Comparison of ENCODE assay signal across 8 cellular contexts in genomic region chr7:64887756-64888508, GRCh38. TPM values are rescaled to one million over a fixed set of nuclear protein-coding genes. Genes with fewer than 3 reads are reported as not detected.
DNase-seq lines count a peak whose midpoint lies in the region; ATAC-seq, FAIRE-seq and TF ChIP-seq lines count a peak whose summit lies in the region.

No MANE protein-coding gene starts in this region.

- H3K4me1 ChIP-seq in iPS-15b (ENCODE audit: control insufficient read depth, insufficient read depth, low read length) (no peaks in the 10 kb centered on the region), skeletal muscle tissue (ENCODE audit: control insufficient read depth in 3 of 3, insufficient read depth in 3 of 3, low read length in 3 of 3) (peaks cover 21 to 50% (median 27%) of the 10 kb centered on the region in 3 donors)

- H3K27me3 ChIP-seq in iPS-15b (ENCODE audit: control insufficient read depth, insufficient read depth, low read length) (peaks cover 68% of the 10 kb centered on the region), skeletal muscle tissue (ENCODE audit: control insufficient read depth in 3 of 3, insufficient read depth in 3 of 3, low read length in 3 of 3) (peaks cover 2 to 40% (median 2%) of the 10 kb centered on the region in 3 donors)

- ATAC-seq in GM21390 (IDR thresholded peaks at IDR 0.05; ENCODE audit: unreplicated experiment) (no peak), GM19035 (IDR thresholded peaks at IDR 0.05; ENCODE audit: unreplicated experiment) (no peak), HG03108 (IDR thresholded peaks at IDR 0.05; ENCODE audit: unreplicated experiment) (no peak)

- H3K9me3 ChIP-seq in iPS-15b (ENCODE audit: control insufficient read depth, insufficient read depth, low read length) = no peaks in the 10 kb centered on the region
- no peaks in the 10 kb centered on the region for H3K9me3 ChIP-seq in skeletal muscle tissue (ENCODE audit: control insufficient read depth in 3 of 3, low read length in 3 of 3)

- DNase-seq in D721Med (ENCODE audit: insufficient read length, low spot score) (peak; percentile 30), NCI-H187 treated with DMSO at 0.1 percent for 48 hours (lab: John Stamatoyannopoulos, UW) (peak; percentile 71)
- DNase-seq in activated naive CD8-positive, alpha-beta T cell treated with anti-CD3 and anti-CD28 coated beads, Interleukin-2, amount 50 U/mL, for 16 hours (ENCODE audit: low read depth, low spot score) = peak; percentile 21

- no peak overlapping the region for H3K9ac ChIP-seq in iPS-15b (ENCODE audit: low read depth, low read length)
- H3K9ac ChIP-seq in skeletal muscle tissue (ENCODE audit: low read depth in 1 of 3, low read length in 3 of 3) = peak overlapping the region; percentile 33 to 66 (median 58)

- no peak for FAIRE-seq in D721Med (lab: Jason Lieb, UNC)

- no peaks in the 10 kb centered on the region for H3K36me3 ChIP-seq in iPS-15b (ENCODE audit: control insufficient read depth, insufficient read depth, low read length)
- H3K36me3 ChIP-seq in skeletal muscle tissue (ENCODE audit: control insufficient read depth in 3 of 3, insufficient read depth in 3 of 3, low read length in 3 of 3) = no peaks in the 10 kb centered on the region

- H3K27ac ChIP-seq in skeletal muscle tissue (ENCODE audit: low read depth, low read length) = no peak overlapping the region

- TF ChIP-seq CTCF in D721Med (IDR thresholded peaks at IDR 0.05; ENCODE audit: insufficient read depth, missing control alignments) = peak; percentile 43

- H3K4me3 ChIP-seq in iPS-15b (ENCODE audit: low read depth, low read length) (peak overlapping the region; percentile 79), skeletal muscle tissue (ENCODE audit: low read length in 3 of 3) (peak overlapping the region; percentile 59 to 78 (median 75))

RNA-seq across cellular contexts. Expression of gene ZNF273, which starts 15.1 kb away (rescaled TPM):
- 6.3 TPM for total RNA-seq in skeletal muscle tissue

Comparison
In these comparisons a context has a peak if more than half of its experiments do, and no peak if none do; other contexts are left out.
1. DNase-seq: peak in every context shown above with its lines; median percentile 71 in NCI-H187 treated with DMSO at 0.1 percent for 48 hours; 30 in D721Med; 21 in activated naive CD8-positive, alpha-beta T cell treated with anti-CD3 and anti-CD28 coated beads, Interleukin-2, amount 50 U/mL, for 16 hours.